In the genomic region with DNA sequence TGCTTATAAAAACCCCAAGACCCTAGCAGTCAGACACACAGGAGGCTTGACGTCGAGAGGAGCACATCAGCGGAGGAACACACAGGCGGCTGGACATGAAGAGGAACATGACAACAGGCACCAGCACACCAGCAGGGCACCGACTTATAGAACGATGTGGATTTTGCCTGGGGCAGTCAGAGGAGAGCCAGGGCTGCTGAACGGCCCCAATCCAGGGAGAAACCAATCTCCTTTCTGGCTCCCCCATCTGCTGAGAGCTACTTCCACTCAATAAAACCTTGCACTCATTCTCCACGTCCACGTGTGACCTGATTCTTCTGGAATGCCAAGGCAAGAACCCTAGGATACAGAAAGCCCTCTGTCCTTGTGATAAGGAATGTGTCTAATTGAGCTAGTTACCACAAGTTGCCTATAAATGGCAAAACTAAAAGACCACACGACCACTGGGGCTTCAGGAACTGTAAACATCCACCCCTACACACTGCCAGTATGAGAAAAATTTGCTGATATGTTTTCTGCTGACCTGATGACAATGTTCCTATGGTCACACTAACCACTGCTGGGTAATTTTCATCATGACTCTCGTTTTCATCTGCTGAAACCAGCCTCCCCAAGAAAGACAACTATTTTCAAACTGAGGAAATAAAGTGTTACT, we compare ENCODE assay signal across 1 cellular context.
TF ChIP-seq lines count a peak whose summit lies in the region.

No MANE protein-coding gene starts in this region.

TF ChIP-seq in HCT116, 20 proteins besides CTCF, POLR2A, EP300 and RAD21 (continued from another document):
- TF ChIP-seq, protein P1, sequence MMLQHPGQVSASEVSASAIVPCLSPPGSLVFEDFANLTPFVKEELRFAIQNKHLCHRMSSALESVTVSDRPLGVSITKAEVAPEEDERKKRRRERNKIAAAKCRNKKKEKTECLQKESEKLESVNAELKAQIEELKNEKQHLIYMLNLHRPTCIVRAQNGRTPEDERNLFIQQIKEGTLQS (IDR thresholded peaks at IDR 0.05): no peak
- no peak for TF ChIP-seq ZFX (IDR thresholded peaks at IDR 0.05)
- TF ChIP-seq SIN3A (IDR thresholded peaks at IDR 0.05; ENCODE audit: low read depth): no peak
- TF ChIP-seq, protein P2, sequence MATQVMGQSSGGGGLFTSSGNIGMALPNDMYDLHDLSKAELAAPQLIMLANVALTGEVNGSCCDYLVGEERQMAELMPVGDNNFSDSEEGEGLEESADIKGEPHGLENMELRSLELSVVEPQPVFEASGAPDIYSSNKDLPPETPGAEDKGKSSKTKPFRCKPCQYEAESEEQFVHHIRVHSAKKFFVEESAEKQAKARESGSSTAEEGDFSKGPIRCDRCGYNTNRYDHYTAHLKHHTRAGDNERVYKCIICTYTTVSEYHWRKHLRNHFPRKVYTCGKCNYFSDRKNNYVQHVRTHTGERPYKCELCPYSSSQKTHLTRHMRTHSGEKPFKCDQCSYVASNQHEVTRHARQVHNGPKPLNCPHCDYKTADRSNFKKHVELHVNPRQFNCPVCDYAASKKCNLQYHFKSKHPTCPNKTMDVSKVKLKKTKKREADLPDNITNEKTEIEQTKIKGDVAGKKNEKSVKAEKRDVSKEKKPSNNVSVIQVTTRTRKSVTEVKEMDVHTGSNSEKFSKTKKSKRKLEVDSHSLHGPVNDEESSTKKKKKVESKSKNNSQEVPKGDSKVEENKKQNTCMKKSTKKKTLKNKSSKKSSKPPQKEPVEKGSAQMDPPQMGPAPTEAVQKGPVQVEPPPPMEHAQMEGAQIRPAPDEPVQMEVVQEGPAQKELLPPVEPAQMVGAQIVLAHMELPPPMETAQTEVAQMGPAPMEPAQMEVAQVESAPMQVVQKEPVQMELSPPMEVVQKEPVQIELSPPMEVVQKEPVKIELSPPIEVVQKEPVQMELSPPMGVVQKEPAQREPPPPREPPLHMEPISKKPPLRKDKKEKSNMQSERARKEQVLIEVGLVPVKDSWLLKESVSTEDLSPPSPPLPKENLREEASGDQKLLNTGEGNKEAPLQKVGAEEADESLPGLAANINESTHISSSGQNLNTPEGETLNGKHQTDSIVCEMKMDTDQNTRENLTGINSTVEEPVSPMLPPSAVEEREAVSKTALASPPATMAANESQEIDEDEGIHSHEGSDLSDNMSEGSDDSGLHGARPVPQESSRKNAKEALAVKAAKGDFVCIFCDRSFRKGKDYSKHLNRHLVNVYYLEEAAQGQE (IDR thresholded peaks at IDR 0.05; ENCODE audit: low read depth): no peak
